ENCODE assay signal across 1 cellular context in the genomic region with DNA sequence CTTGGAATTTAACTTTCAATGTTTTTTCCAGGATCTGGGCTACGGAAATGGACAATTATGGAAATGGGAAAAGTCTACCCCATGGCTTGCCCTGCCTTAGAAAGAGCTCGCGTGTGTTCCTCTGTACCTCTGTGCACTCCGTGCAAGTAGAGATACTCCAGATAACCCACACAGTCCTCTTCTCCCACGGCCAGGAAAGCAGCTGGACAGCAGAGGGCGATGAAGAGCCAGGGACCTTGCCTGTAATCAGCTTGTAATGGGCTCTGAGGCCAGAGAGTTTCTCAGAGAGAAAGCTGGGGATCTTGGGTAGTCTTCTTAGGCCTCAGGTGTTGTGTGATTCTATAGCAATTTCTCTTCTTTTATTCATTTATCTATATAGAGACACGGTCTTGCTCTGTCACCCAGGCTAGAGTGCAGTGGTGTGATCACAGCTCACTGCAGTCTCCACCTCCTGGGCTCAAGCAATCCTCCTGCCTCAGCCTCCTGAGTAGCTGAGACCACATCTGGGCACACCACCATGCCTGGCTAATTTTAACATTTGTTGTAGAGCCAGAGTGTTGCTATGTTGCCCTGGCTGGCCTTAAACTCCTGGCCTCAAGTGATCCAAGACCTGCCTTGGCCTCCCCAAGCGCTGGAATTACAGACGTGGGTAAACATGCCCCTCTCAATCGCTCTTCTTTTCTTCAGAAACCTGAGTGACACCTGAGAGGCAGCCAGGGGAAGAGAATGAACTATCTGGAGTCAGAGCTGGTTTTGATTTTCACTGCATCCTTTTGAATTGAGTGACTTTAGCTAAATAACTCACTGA.
TF ChIP-seq lines count a peak whose summit lies in the region.

No MANE protein-coding gene starts in this region.

TF ChIP-seq in GM12878, 131 proteins besides CTCF, POLR2A, EP300 and RAD21:
- TF ChIP-seq BCL11A (IDR thresholded peaks at IDR 0.05; ENCODE audit: low read depth, low read length) (no peak), YY1 (IDR thresholded peaks at IDR 0.05; ENCODE audit: low read depth, low read length) (peak; percentile 67), SMC3 (IDR thresholded peaks at IDR 0.05; ENCODE audit: borderline replicate concordance, low read length) (peak; percentile 99), SMARCA5 (IDR thresholded peaks at IDR 0.05) (0 out of 2 replicates have a peak, but pooled peaks have one; percentile 40), NR2F1 (conservative IDR thresholded peaks at IDR 0.05) (no peak), SIX5 (IDR thresholded peaks at IDR 0.05; ENCODE audit: low read depth, low read length, severe bottlenecking) (no peak), POU2F2 (IDR thresholded peaks at IDR 0.05; ENCODE audit: borderline replicate concordance, low read depth, low read length) (peak; percentile 10; the same call in 1 of the 3 replicates), BHLHE40 (IDR thresholded peaks at IDR 0.05; ENCODE audit: borderline replicate concordance in 1 of 2, low read depth in 2 of 2, low read length in 1 of 2) (0 out of 4 replicates have a peak, but pooled peaks of 1 of the 2 experiments have one; percentile 22), RB1 (IDR thresholded peaks at IDR 0.05; ENCODE audit: borderline replicate concordance) (peak; percentile 26; the same call in 1 of the 2 replicates), ZZZ3 (IDR thresholded peaks at IDR 0.05; ENCODE audit: control insufficient read depth, insufficient read length, low read depth) (no peak), SUZ12 (IDR thresholded peaks at IDR 0.05; ENCODE audit: unreplicated experiment) (no peak)
